Comparison of ENCODE assay signal across 8 cellular contexts in genomic region chrX:47191806-47192401, GRCh38. TPM values are rescaled to one million over a fixed set of nuclear protein-coding genes. Genes with fewer than 3 reads are reported as not detected.
DNase-seq lines count a peak whose midpoint lies in the region; ATAC-seq and TF ChIP-seq lines count a peak whose summit lies in the region.

No MANE protein-coding gene starts in this region.

- H3K9me3 Mint-ChIP-seq in activated naive CD8-positive, alpha-beta T cell treated with anti-CD3 and anti-CD28 coated beads, Interleukin-2, amount 10 ng/mL, durations not matched to agents 7 days and 5 days, result no peaks in the 10 kb centered on the region

- H3K4me3 Mint-ChIP-seq in activated naive CD8-positive, alpha-beta T cell treated with anti-CD3 and anti-CD28 coated beads, Interleukin-2, amount 10 ng/mL, durations not matched to agents 7 days and 5 days, result peak overlapping the region; percentile 90

- H3K27ac Mint-ChIP-seq in activated naive CD8-positive, alpha-beta T cell treated with anti-CD3 and anti-CD28 coated beads, Interleukin-2, amount 10 ng/mL, durations not matched to agents 7 days and 5 days, result peak overlapping the region; percentile 95

- H3K27ac ChIP-seq in AG04450 (ENCODE audit: low read depth, low read length), result no peak overlapping the region
- H3K27ac ChIP-seq in HEK293 (ENCODE audit: extremely low read depth, low read depth, low read length), result no peak overlapping the region

- peak overlapping the region; percentile 66 for H3K4me3 ChIP-seq in AG04450 (ENCODE audit: low read depth, low read length)
- no peak overlapping the region; the same call in 1 of the 2 replicates for H3K4me3 ChIP-seq in HEK293 (ENCODE audit: low read depth, low read length)
- peak overlapping the region; percentile 56 for H3K4me3 ChIP-seq in kidney epithelial cell (ENCODE audit: low read depth, low read length)

- no peak for DNase-seq in AG04450 (ENCODE audit: low read depth, low spot score)
- no peak for DNase-seq in activated naive CD8-positive, alpha-beta T cell treated with anti-CD3 and anti-CD28 coated beads, Interleukin-2, amount 10 ng/mL, durations not matched to agents 7 days and 5 days
- DNase-seq in kidney epithelial cell (ENCODE audit: low read depth), result no peak
- DNase-seq in cerebellar cortex (ENCODE audit: low spot score), result no peak
- no peak for DNase-seq in NCI-H748 (lab: John Stamatoyannopoulos, UW; ENCODE audit: unreplicated experiment)
- DNase-seq in epidermal melanocyte (ENCODE audit: insufficient read length, low spot score), result no peak
- no peak for DNase-seq in cerebellum (ENCODE audit: low spot score)

- TF ChIP-seq CTCF in AG04450 (IDR thresholded peaks at IDR 0.05; ENCODE audit: low read depth, low read length), result no peak
- no peak for TF ChIP-seq CTCF in HEK293 (tag by site-specific recombination; IDR thresholded peaks at IDR 0.05)
- no peak for TF ChIP-seq CTCF in kidney epithelial cell (IDR thresholded peaks at IDR 0.05; ENCODE audit: insufficient read depth, low read length, poor library complexity, severe bottlenecking)

- CTCF ChIA-PET in AG04450 (lab: Charles Lee), result interaction anchor here (2.2 kb wide), 1 partner anchor 193 kb away, joined by 14 read pairs; no protein-coding TSS in a partner anchor
- CTCF ChIA-PET in HEK293 (lab: Yijun Ruan, JAX), result interaction anchor here (0.6 to 2.1 kb wide), 3 partner anchors 179 to 194 kb away, joined by 3 to 11 read pairs (median 8); no protein-coding TSS in a partner anchor

- H3K27me3 Mint-ChIP-seq in activated naive CD8-positive, alpha-beta T cell treated with anti-CD3 and anti-CD28 coated beads, Interleukin-2, amount 10 ng/mL, durations not matched to agents 7 days and 5 days, result no peaks in the 10 kb centered on the region

- H3K36me3 ChIP-seq in HEK293 (ENCODE audit: control insufficient read depth in 2 of 2, insufficient read depth in 1 of 2, low read length in 2 of 2) (peaks cover 4 to 26% of the 10 kb centered on the region in 2 experiments; a peak in 2 of 3 replicates), kidney epithelial cell (ENCODE audit: control insufficient read depth, insufficient read depth, low read length) (no peaks in the 10 kb centered on the region)

- peaks cover 7% of the 10 kb centered on the region for H3K36me3 Mint-ChIP-seq in activated naive CD8-positive, alpha-beta T cell treated with anti-CD3 and anti-CD28 coated beads, Interleukin-2, amount 10 ng/mL, durations not matched to agents 7 days and 5 days

- H3K27me3 ChIP-seq in AG04450 (ENCODE audit: control insufficient read depth, insufficient read depth, low read length) (no peaks in the 10 kb centered on the region), kidney epithelial cell (ENCODE audit: control insufficient read depth, insufficient read depth, low read length) (no peaks in the 10 kb centered on the region)

- no peaks in the 10 kb centered on the region for H3K9me3 ChIP-seq in AG04450 (ENCODE audit: control insufficient read depth, insufficient read depth, low read length)
- H3K9me3 ChIP-seq in HEK293 (ENCODE audit: control insufficient read depth, insufficient read depth, low read depth, low read length), result no peaks in the 10 kb centered on the region

- H3K4me1 Mint-ChIP-seq in activated naive CD8-positive, alpha-beta T cell treated with anti-CD3 and anti-CD28 coated beads, Interleukin-2, amount 10 ng/mL, durations not matched to agents 7 days and 5 days, result peaks cover 32% of the 10 kb centered on the region

- ATAC-seq in activated naive CD8-positive, alpha-beta T cell treated with anti-CD3 and anti-CD28 coated beads, Interleukin-2, amount 10 ng/mL, durations not matched to agents 7 days and 5 days (ENCODE audit: low read depth), result no peak

- POLR2A ChIA-PET in AG04450 (lab: Yijun Ruan, JAX) (no interaction called here), HEK293 (lab: Yijun Ruan, JAX) (interaction anchor here (0.7 to 2.4 kb wide), 4 partner anchors 11 to 47 kb away, joined by 3 to 26 read pairs (median 8); partner anchors contain the start of genes NDUFB11 and RBM10)
- POLR2A ChIA-PET in activated naive CD8-positive, alpha-beta T cell treated with anti-CD3 and anti-CD28 coated beads, Interleukin-2, amount 10 ng/mL, durations not matched to agents 7 days and 5 days (lab: Charles Lee), result interaction anchor here (1.0 to 2.9 kb wide), 5 partner anchors 26 to 332 kb away, joined by 3 to 31 read pairs (median 11); partner anchors contain the start of genes CDK16, NDUFB11, RBM10 and USP11

- H3K4me1 ChIP-seq in HEK293 (ENCODE audit: control insufficient read depth, insufficient read depth, low read length), result peaks cover 10% of the 10 kb centered on the region; the same call in 1 of the 2 replicates

TF ChIP-seq in HEK293, 187 proteins besides CTCF, POLR2A, EP300 and RAD21:
- TF ChIP-seq ZBTB17 (tag by site-specific recombination; IDR thresholded peaks at IDR 0.05) (peak; percentile 97), ZNF548 (tag by site-specific recombination; IDR thresholded peaks at IDR 0.05) (no peak), ZNF214 (tag by site-specific recombination; IDR thresholded peaks at IDR 0.05; ENCODE audit: borderline replicate concordance) (no peak)

RNA-seq across cellular contexts. Expression of gene UBA1, which starts 1.7 kb away (rescaled TPM):
- polyA plus RNA-seq in AG04450 (2011; rRNA removed), result 196 and 241 TPM in 2 replicates
- polyA minus RNA-seq in AG04450 (2011; rRNA and poly(A)+ RNA removed), result 259 and 332 TPM in 2 replicates
- 100 to 1,000 TPM; 149 to 155 TPM for total RNA-seq in activated naive CD8-positive, alpha-beta T cell treated with anti-CD3 and anti-CD28 coated beads, Interleukin-2, amount 10 ng/mL, durations not matched to agents 7 days and 5 days
- total RNA-seq in kidney epithelial cell, result 170 and 199 TPM in 2 replicates
- 112 TPM for total RNA-seq in cerebellum

RNA-seq across cellular contexts. Expression of gene CDK16, which starts 26.6 kb away (rescaled TPM):
- polyA plus RNA-seq in AG04450 (2011; rRNA removed), result 89.9 and 106 TPM in 2 replicates
- 145 and 179 TPM in 2 replicates for polyA minus RNA-seq in AG04450 (2011; rRNA and poly(A)+ RNA removed)
- 10 to 100 TPM; 62.3 to 67.1 TPM for total RNA-seq in activated naive CD8-positive, alpha-beta T cell treated with anti-CD3 and anti-CD28 coated beads, Interleukin-2, amount 10 ng/mL, durations not matched to agents 7 days and 5 days
- total RNA-seq in kidney epithelial cell, result 107 and 120 TPM in 2 replicates
- total RNA-seq in cerebellum, result 57.0 TPM

RNA-seq across cellular contexts. Expression of gene USP11, which starts 40.9 kb away (rescaled TPM):
- polyA plus RNA-seq in AG04450 (2011; rRNA removed), result 31.5 and 41.3 TPM in 2 replicates
- 86.4 and 126 TPM in 2 replicates for polyA minus RNA-seq in AG04450 (2011; rRNA and poly(A)+ RNA removed)
- 100 to 1,000 TPM; 101 TPM for total RNA-seq in activated naive CD8-positive, alpha-beta T cell treated with anti-CD3 and anti-CD28 coated beads, Interleukin-2, amount 10 ng/mL, durations not matched to agents 7 days and 5 days
- total RNA-seq in kidney epithelial cell, result 49.1 and 57.9 TPM in 2 replicates
- 81.1 TPM for total RNA-seq in cerebellum

RNA-seq across cellular contexts. Expression of gene RBM10, which starts 46.9 kb away (rescaled TPM):
- polyA plus RNA-seq in AG04450 (2011; rRNA removed), result 19.6 and 23.1 TPM in 2 replicates
- 29.3 and 37.0 TPM in 2 replicates for polyA minus RNA-seq in AG04450 (2011; rRNA and poly(A)+ RNA removed)
- 10 to 100 TPM; 59.9 to 61.2 TPM for total RNA-seq in activated naive CD8-positive, alpha-beta T cell treated with anti-CD3 and anti-CD28 coated beads, Interleukin-2, amount 10 ng/mL, durations not matched to agents 7 days and 5 days
- total RNA-seq in kidney epithelial cell (34.5 and 48.1 TPM in 2 replicates), cerebellum (31.8 TPM)

RNA-seq across cellular contexts. Expression of gene NDUFB11, which starts 47.4 kb away (rescaled TPM):
- 51.1 and 56.5 TPM in 2 replicates for polyA plus RNA-seq in AG04450 (2011; rRNA removed)
- polyA minus RNA-seq in AG04450 (2011; rRNA and poly(A)+ RNA removed), result 56.7 and 60.2 TPM in 2 replicates
- 10 to 100 TPM; 71.7 to 78.7 TPM for total RNA-seq in activated naive CD8-positive, alpha-beta T cell treated with anti-CD3 and anti-CD28 coated beads, Interleukin-2, amount 10 ng/mL, durations not matched to agents 7 days and 5 days
- total RNA-seq in kidney epithelial cell (46.2 and 60.0 TPM in 2 replicates), cerebellum (37.2 TPM)
